In genomic region chr17:78974635-78975591, GRCh38 we compare ENCODE assay signal across 1 cellular context.
A peak's percentile ranks its signal among the peaks of the same experiment; 100 is the strongest.
TF ChIP-seq lines count a peak whose summit lies in the region.

No MANE protein-coding gene starts in this region.

TF ChIP-seq in K562, 482 proteins besides CTCF, POLR2A, EP300 and RAD21 (continues in another document):
- TF ChIP-seq CHAMP1 (IDR thresholded peaks at IDR 0.05): no peak
- TF ChIP-seq NFATC3 (IDR thresholded peaks at IDR 0.05): peak; percentile 89
- no peak for TF ChIP-seq RFX5 (IDR thresholded peaks at IDR 0.05; ENCODE audit: low read depth, low read length)
- TF ChIP-seq ZNF124 (CRISPR knock-in tag; IDR thresholded peaks at IDR 0.05): no peak
- TF ChIP-seq TCF3 (CRISPR knock-in tag; IDR thresholded peaks at IDR 0.05): 0 out of 2 replicates have a peak, but pooled peaks have one; percentile 14
- TF ChIP-seq, protein P1, sequence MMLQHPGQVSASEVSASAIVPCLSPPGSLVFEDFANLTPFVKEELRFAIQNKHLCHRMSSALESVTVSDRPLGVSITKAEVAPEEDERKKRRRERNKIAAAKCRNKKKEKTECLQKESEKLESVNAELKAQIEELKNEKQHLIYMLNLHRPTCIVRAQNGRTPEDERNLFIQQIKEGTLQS (IDR thresholded peaks at IDR 0.05): no peak
- TF ChIP-seq, protein P1 (CRISPR knock-in tag; conservative IDR thresholded peaks at IDR 0.05): 0 out of 2 replicates have a peak, but pooled peaks have one; percentile 35
- no peak for TF ChIP-seq BRCA1 (IDR thresholded peaks at IDR 0.05)
- TF ChIP-seq BRCA1 (CRISPR knock-in tag; IDR thresholded peaks at IDR 0.05): no peak
- TF ChIP-seq BCLAF1 (IDR thresholded peaks at IDR 0.05; ENCODE audit: borderline replicate concordance in 1 of 2, control insufficient read depth in 1 of 2, low read depth in 2 of 2, low read length in 1 of 2): no peak
- TF ChIP-seq CBFA2T2 (conservative IDR thresholded peaks at IDR 0.05): no peak
- TF ChIP-seq HIVEP1 (CRISPR knock-in tag; IDR thresholded peaks at IDR 0.05): no peak
- TF ChIP-seq FOS (IDR thresholded peaks at IDR 0.05; ENCODE audit: extremely low read depth, insufficient read length): no peak
- no peak for TF ChIP-seq ZNF12 (CRISPR knock-in tag; IDR thresholded peaks at IDR 0.05)
- peak; percentile 85 for TF ChIP-seq CEBPG (CRISPR knock-in tag; IDR thresholded peaks at IDR 0.05)
- peak in 1 of 2 experiments; percentile 59; a peak in 1 of 4 replicates for TF ChIP-seq CEBPG (tag; conservative IDR thresholded peaks at IDR 0.05 in 1 of 2, IDR thresholded peaks at IDR 0.05 in 1 of 2)
- TF ChIP-seq TRIM24 (IDR thresholded peaks at IDR 0.05): no peak
- TF ChIP-seq, protein P2, sequence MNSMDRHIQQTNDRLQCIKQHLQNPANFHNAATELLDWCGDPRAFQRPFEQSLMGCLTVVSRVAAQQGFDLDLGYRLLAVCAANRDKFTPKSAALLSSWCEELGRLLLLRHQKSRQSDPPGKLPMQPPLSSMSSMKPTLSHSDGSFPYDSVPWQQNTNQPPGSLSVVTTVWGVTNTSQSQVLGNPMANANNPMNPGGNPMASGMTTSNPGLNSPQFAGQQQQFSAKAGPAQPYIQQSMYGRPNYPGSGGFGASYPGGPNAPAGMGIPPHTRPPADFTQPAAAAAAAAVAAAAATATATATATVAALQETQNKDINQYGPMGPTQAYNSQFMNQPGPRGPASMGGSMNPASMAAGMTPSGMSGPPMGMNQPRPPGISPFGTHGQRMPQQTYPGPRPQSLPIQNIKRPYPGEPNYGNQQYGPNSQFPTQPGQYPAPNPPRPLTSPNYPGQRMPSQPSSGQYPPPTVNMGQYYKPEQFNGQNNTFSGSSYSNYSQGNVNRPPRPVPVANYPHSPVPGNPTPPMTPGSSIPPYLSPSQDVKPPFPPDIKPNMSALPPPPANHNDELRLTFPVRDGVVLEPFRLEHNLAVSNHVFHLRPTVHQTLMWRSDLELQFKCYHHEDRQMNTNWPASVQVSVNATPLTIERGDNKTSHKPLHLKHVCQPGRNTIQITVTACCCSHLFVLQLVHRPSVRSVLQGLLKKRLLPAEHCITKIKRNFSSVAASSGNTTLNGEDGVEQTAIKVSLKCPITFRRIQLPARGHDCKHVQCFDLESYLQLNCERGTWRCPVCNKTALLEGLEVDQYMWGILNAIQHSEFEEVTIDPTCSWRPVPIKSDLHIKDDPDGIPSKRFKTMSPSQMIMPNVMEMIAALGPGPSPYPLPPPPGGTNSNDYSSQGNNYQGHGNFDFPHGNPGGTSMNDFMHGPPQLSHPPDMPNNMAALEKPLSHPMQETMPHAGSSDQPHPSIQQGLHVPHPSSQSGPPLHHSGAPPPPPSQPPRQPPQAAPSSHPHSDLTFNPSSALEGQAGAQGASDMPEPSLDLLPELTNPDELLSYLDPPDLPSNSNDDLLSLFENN (IDR thresholded peaks at IDR 0.05; ENCODE audit: low read depth in 2 of 2, low read length in 2 of 2): 0 out of 4 replicates have a peak, but pooled peaks of 1 of the 2 experiments have one; percentile 18
- TF ChIP-seq MEF2A (IDR thresholded peaks at IDR 0.05; ENCODE audit: control insufficient read depth, low read depth, low read length): no peak
- TF ChIP-seq FOXP1 (CRISPR knock-in tag; IDR thresholded peaks at IDR 0.05): 0 out of 2 replicates have a peak, but pooled peaks have one; percentile 65
- TF ChIP-seq CCNT2 (IDR thresholded peaks at IDR 0.05; ENCODE audit: borderline replicate concordance, extremely low read depth, insufficient read length, low read depth, low read length): no peak
- peak; percentile 92 for TF ChIP-seq NEUROD1 (IDR thresholded peaks at IDR 0.05; ENCODE audit: borderline replicate concordance, low read depth, low read length, partially characterized antibody)
- TF ChIP-seq ZNF431 (CRISPR knock-in tag; IDR thresholded peaks at IDR 0.05): no peak
- TF ChIP-seq, protein P3, sequence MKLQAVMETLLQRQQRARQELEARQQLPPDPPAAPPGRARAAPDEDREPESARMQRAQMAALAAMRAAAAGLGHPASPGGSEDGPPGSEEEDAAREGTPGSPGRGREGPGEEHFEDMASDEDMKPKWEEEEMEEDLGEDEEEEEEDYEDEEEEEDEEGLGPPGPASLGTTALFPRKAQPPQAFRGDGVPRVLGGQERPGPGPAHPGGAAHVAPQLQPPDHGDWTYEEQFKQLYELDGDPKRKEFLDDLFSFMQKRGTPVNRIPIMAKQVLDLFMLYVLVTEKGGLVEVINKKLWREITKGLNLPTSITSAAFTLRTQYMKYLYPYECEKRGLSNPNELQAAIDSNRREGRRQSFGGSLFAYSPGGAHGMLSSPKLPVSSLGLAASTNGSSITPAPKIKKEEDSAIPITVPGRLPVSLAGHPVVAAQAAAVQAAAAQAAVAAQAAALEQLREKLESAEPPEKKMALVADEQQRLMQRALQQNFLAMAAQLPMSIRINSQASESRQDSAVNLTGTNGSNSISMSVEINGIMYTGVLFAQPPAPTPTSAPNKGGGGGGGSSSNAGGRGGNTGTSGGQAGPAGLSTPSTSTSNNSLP (IDR thresholded peaks at IDR 0.05; ENCODE audit: borderline replicate concordance, low read depth, low read length): peak; percentile 94
- peak; percentile 30; the same call in 1 of the 2 replicates for TF ChIP-seq LCOR (CRISPR knock-in tag; IDR thresholded peaks at IDR 0.05)
- TF ChIP-seq TAL1 (IDR thresholded peaks at IDR 0.05): peak; percentile 5; the same call in 1 of the 2 replicates
- TF ChIP-seq, protein P4, sequence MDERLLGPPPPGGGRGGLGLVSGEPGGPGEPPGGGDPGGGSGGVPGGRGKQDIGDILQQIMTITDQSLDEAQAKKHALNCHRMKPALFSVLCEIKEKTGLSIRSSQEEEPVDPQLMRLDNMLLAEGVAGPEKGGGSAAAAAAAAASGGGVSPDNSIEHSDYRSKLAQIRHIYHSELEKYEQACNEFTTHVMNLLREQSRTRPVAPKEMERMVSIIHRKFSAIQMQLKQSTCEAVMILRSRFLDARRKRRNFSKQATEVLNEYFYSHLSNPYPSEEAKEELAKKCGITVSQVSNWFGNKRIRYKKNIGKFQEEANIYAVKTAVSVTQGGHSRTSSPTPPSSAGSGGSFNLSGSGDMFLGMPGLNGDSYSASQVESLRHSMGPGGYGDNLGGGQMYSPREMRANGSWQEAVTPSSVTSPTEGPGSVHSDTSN (CRISPR knock-in tag; IDR thresholded peaks at IDR 0.05; ENCODE audit: low read depth): no peak
- TF ChIP-seq, protein P4 (tag; conservative IDR thresholded peaks at IDR 0.05; ENCODE audit: low read depth): no peak
- no peak for TF ChIP-seq RFX1 (IDR thresholded peaks at IDR 0.05)
- TF ChIP-seq EHMT2 (IDR thresholded peaks at IDR 0.05): peak; percentile 95
- peak; percentile 78 for TF ChIP-seq SP1 (CRISPR knock-in tag; IDR thresholded peaks at IDR 0.05)
- no peak for TF ChIP-seq ZFX (CRISPR knock-in tag; IDR thresholded peaks at IDR 0.05)
- TF ChIP-seq EZH2 (IDR thresholded peaks at IDR 0.05; ENCODE audit: borderline replicate concordance, low read depth, low read length): peak; percentile 95; the same call in 1 of the 2 replicates
- no peak for TF ChIP-seq XRCC4 (IDR thresholded peaks at IDR 0.05; ENCODE audit: extremely low read depth, insufficient read depth, insufficient read length)
- TF ChIP-seq CBX3 (IDR thresholded peaks at IDR 0.05; ENCODE audit: borderline replicate concordance in 1 of 2, low read length in 2 of 2): peak in 1 of 2 experiments; percentile 36; a peak in 1 of 3 replicates
- TF ChIP-seq NBN (IDR thresholded peaks at IDR 0.05; ENCODE audit: low read depth): no peak
- no peak for TF ChIP-seq CHCHD3 (CRISPR knock-in tag; IDR thresholded peaks at IDR 0.05)
- no peak for TF ChIP-seq RBM14 (IDR thresholded peaks at IDR 0.05; ENCODE audit: borderline replicate concordance, insufficient read depth, low read depth, low read length)
- no peak for TF ChIP-seq NFRKB (IDR thresholded peaks at IDR 0.05; ENCODE audit: low read depth)
- TF ChIP-seq ELK1 (CRISPR knock-in tag; IDR thresholded peaks at IDR 0.05): no peak
- no peak for TF ChIP-seq ZNF766 (CRISPR knock-in tag; conservative IDR thresholded peaks at IDR 0.05)
- peak; percentile 10; the same call in 1 of the 2 replicates for TF ChIP-seq CTBP1 (IDR thresholded peaks at IDR 0.05; ENCODE audit: borderline replicate concordance)
- TF ChIP-seq RBM22 (IDR thresholded peaks at IDR 0.05; ENCODE audit: low read depth, low read length, poor library complexity, severe bottlenecking): no peak
- no peak for TF ChIP-seq ZSCAN32 (CRISPR knock-in tag; IDR thresholded peaks at IDR 0.05)
- TF ChIP-seq, protein P5, sequence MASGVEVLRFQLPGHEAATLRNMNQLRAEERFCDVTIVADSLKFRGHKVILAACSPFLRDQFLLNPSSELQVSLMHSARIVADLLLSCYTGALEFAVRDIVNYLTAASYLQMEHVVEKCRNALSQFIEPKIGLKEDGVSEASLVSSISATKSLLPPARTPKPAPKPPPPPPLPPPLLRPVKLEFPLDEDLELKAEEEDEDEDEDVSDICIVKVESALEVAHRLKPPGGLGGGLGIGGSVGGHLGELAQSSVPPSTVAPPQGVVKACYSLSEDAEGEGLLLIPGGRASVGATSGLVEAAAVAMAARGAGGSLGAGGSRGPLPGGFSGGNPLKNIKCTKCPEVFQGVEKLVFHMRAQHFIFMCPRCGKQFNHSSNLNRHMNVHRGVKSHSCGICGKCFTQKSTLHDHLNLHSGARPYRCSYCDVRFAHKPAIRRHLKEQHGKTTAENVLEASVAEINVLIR (CRISPR knock-in tag; IDR thresholded peaks at IDR 0.05): no peak
- TF ChIP-seq BRF2 (IDR thresholded peaks at IDR 0.05; ENCODE audit: borderline replicate concordance, insufficient read depth, insufficient read length): no peak
- no peak for TF ChIP-seq BRF1 (IDR thresholded peaks at IDR 0.05; ENCODE audit: borderline replicate concordance, extremely low read depth, insufficient read length)
